In the genomic region with DNA sequence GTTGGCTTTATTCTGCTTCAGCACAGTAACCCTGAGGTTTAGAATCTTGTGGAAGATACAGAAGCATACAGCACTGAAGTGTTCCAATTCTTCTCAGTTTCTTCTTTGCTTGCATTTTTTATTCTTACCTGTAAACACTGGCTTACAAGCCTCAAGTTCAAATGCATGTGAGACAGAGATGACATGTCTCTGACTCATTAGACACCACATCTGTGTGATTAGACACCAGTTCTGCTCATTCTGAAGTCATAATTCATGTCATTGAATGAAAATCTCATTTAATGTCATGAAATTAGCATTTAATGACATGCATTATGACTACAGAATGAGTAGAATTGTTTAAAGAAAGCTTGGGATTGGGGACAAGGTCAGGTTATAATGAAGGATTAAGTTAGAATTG, we compare ENCODE assay signal across 1 cellular context.
TF ChIP-seq lines count a peak whose summit lies in the region.

No MANE protein-coding gene starts in this region.

TF ChIP-seq in HepG2, 621 proteins besides CTCF, POLR2A, EP300 and RAD21:
- TF ChIP-seq FIP1L1 (IDR thresholded peaks at IDR 0.05; ENCODE audit: borderline replicate concordance, insufficient read depth, low read depth, low read length) (no peak), MIXL1 (CRISPR knock-in tag; IDR thresholded peaks at IDR 0.05) (no peak), GATA4 (IDR thresholded peaks at IDR 0.05; ENCODE audit: borderline replicate concordance, low read depth) (no peak), CREM (IDR thresholded peaks at IDR 0.05) (no peak), CREM (CRISPR knock-in tag; IDR thresholded peaks at IDR 0.05) (no peak), ZBTB8A (CRISPR knock-in tag; IDR thresholded peaks at IDR 0.05; ENCODE audit: borderline replicate concordance, low read depth) (no peak), ZNF652 (CRISPR knock-in tag; IDR thresholded peaks at IDR 0.05; ENCODE audit: borderline replicate concordance, low read depth) (no peak), CREB1 (IDR thresholded peaks at IDR 0.05) (0 out of 2 replicates have a peak, but pooled peaks have one; percentile 4), CREB1 (CRISPR knock-in tag; IDR thresholded peaks at IDR 0.05) (no peak), KAT2B (IDR thresholded peaks at IDR 0.05; ENCODE audit: borderline replicate concordance, low read depth, low read length) (no peak), ZSCAN20 (CRISPR knock-in tag; IDR thresholded peaks at IDR 0.05; ENCODE audit: borderline replicate concordance) (no peak), ZEB1 (IDR thresholded peaks at IDR 0.05; ENCODE audit: insufficient replicate concordance, low read depth) (no peak), RBM22 (optimal IDR thresholded peaks at IDR 0.05; ENCODE audit: low read length) (peak; percentile 64), CHCHD3 (CRISPR knock-in tag; IDR thresholded peaks at IDR 0.05) (no peak), MED13 (CRISPR knock-in tag; IDR thresholded peaks at IDR 0.05) (no peak), HIVEP1 (CRISPR knock-in tag; IDR thresholded peaks at IDR 0.05) (no peak), ZNF17 (CRISPR knock-in tag; IDR thresholded peaks at IDR 0.05) (no peak), CBFB (CRISPR knock-in tag; IDR thresholded peaks at IDR 0.05) (no peak), NR1H2 (CRISPR knock-in tag; IDR thresholded peaks at IDR 0.05; ENCODE audit: borderline replicate concordance, low read depth) (no peak), PAF1 (CRISPR knock-in tag; IDR thresholded peaks at IDR 0.05) (0 out of 2 replicates have a peak, but pooled peaks have one; percentile 44), ZNF776 (CRISPR knock-in tag; IDR thresholded peaks at IDR 0.05) (no peak), TGIF2 (CRISPR knock-in tag; IDR thresholded peaks at IDR 0.05) (no peak), FOSL2 (CRISPR knock-in tag; IDR thresholded peaks at IDR 0.05) (peak; percentile 23; the same call in 1 of the 2 replicates), FLYWCH1 (CRISPR knock-in tag; IDR thresholded peaks at IDR 0.05) (no peak), ZNF260 (CRISPR knock-in tag; IDR thresholded peaks at IDR 0.05; ENCODE audit: borderline replicate concordance, low read depth) (no peak), ZFP36L2 (CRISPR knock-in tag; IDR thresholded peaks at IDR 0.05) (no peak)
- TF ChIP-seq, protein P1, sequence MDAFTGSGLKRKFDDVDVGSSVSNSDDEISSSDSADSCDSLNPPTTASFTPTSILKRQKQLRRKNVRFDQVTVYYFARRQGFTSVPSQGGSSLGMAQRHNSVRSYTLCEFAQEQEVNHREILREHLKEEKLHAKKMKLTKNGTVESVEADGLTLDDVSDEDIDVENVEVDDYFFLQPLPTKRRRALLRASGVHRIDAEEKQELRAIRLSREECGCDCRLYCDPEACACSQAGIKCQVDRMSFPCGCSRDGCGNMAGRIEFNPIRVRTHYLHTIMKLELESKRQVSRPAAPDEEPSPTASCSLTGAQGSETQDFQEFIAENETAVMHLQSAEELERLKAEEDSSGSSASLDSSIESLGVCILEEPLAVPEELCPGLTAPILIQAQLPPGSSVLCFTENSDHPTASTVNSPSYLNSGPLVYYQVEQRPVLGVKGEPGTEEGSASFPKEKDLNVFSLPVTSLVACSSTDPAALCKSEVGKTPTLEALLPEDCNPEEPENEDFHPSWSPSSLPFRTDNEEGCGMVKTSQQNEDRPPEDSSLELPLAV (CRISPR knock-in tag; conservative IDR thresholded peaks at IDR 0.05; ENCODE audit: low read depth) = no peak
- TF ChIP-seq, protein P2, sequence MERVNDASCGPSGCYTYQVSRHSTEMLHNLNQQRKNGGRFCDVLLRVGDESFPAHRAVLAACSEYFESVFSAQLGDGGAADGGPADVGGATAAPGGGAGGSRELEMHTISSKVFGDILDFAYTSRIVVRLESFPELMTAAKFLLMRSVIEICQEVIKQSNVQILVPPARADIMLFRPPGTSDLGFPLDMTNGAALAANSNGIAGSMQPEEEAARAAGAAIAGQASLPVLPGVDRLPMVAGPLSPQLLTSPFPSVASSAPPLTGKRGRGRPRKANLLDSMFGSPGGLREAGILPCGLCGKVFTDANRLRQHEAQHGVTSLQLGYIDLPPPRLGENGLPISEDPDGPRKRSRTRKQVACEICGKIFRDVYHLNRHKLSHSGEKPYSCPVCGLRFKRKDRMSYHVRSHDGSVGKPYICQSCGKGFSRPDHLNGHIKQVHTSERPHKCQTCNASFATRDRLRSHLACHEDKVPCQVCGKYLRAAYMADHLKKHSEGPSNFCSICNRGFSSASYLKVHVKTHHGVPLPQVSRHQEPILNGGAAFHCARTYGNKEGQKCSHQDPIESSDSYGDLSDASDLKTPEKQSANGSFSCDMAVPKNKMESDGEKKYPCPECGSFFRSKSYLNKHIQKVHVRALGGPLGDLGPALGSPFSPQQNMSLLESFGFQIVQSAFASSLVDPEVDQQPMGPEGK (CRISPR knock-in tag; IDR thresholded peaks at IDR 0.05) = no peak
- TF ChIP-seq, protein P3, sequence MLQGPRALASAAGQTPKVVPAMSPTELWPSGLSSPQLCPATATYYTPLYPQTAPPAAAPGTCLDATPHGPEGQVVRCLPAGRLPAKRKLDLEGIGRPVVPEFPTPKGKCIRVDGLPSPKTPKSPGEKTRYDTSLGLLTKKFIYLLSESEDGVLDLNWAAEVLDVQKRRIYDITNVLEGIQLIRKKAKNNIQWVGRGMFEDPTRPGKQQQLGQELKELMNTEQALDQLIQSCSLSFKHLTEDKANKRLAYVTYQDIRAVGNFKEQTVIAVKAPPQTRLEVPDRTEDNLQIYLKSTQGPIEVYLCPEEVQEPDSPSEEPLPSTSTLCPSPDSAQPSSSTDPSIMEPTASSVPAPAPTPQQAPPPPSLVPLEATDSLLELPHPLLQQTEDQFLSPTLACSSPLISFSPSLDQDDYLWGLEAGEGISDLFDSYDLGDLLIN (CRISPR knock-in tag; IDR thresholded peaks at IDR 0.05; ENCODE audit: borderline replicate concordance) = no peak
- TF ChIP-seq, protein P4, sequence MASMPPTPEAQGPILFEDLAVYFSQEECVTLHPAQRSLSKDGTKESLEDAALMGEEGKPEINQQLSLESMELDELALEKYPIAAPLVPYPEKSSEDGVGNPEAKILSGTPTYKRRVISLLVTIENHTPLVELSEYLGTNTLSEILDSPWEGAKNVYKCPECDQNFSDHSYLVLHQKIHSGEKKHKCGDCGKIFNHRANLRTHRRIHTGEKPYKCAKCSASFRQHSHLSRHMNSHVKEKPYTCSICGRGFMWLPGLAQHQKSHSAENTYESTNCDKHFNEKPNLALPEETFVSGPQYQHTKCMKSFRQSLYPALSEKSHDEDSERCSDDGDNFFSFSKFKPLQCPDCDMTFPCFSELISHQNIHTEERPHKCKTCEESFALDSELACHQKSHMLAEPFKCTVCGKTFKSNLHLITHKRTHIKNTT (CRISPR knock-in tag; IDR thresholded peaks at IDR 0.05) = no peak
- TF ChIP-seq, protein P5, sequence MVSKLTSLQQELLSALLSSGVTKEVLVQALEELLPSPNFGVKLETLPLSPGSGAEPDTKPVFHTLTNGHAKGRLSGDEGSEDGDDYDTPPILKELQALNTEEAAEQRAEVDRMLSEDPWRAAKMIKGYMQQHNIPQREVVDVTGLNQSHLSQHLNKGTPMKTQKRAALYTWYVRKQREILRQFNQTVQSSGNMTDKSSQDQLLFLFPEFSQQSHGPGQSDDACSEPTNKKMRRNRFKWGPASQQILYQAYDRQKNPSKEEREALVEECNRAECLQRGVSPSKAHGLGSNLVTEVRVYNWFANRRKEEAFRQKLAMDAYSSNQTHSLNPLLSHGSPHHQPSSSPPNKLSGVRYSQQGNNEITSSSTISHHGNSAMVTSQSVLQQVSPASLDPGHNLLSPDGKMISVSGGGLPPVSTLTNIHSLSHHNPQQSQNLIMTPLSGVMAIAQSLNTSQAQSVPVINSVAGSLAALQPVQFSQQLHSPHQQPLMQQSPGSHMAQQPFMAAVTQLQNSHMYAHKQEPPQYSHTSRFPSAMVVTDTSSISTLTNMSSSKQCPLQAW (CRISPR knock-in tag; IDR thresholded peaks at IDR 0.05) = no peak
- TF ChIP-seq, protein P6, sequence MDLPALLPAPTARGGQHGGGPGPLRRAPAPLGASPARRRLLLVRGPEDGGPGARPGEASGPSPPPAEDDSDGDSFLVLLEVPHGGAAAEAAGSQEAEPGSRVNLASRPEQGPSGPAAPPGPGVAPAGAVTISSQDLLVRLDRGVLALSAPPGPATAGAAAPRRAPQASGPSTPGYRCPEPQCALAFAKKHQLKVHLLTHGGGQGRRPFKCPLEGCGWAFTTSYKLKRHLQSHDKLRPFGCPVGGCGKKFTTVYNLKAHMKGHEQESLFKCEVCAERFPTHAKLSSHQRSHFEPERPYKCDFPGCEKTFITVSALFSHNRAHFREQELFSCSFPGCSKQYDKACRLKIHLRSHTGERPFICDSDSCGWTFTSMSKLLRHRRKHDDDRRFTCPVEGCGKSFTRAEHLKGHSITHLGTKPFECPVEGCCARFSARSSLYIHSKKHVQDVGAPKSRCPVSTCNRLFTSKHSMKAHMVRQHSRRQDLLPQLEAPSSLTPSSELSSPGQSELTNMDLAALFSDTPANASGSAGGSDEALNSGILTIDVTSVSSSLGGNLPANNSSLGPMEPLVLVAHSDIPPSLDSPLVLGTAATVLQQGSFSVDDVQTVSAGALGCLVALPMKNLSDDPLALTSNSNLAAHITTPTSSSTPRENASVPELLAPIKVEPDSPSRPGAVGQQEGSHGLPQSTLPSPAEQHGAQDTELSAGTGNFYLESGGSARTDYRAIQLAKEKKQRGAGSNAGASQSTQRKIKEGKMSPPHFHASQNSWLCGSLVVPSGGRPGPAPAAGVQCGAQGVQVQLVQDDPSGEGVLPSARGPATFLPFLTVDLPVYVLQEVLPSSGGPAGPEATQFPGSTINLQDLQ (CRISPR knock-in tag; IDR thresholded peaks at IDR 0.05) = no peak
TF ChIP-seq in HepG2: peak in this region for 4.
